Comparison of ENCODE assay signal across 1 cellular context in genomic region chr11:70111269-70112016, GRCh38.
TF ChIP-seq lines count a peak whose summit lies in the region.

No MANE protein-coding gene starts in this region.

TF ChIP-seq in K562, 482 proteins besides CTCF, POLR2A, EP300 and RAD21 (continued from another document and continues in another):
- 0 out of 2 replicates have a peak, but pooled peaks have one; percentile 19 for TF ChIP-seq ARID4B (CRISPR knock-in tag; IDR thresholded peaks at IDR 0.05)
- TF ChIP-seq SMARCA4 (IDR thresholded peaks at IDR 0.05): no peak
- TF ChIP-seq PHF8 (IDR thresholded peaks at IDR 0.05; ENCODE audit: borderline replicate concordance, low read length): peak; percentile 40; the same call in 1 of the 2 replicates
- TF ChIP-seq KDM4B (IDR thresholded peaks at IDR 0.05; ENCODE audit: borderline replicate concordance in 2 of 2, low read depth in 1 of 2): no peak
- TF ChIP-seq L3MBTL2 (IDR thresholded peaks at IDR 0.05): peak; percentile 53; the same call in 1 of the 2 replicates
- TF ChIP-seq THRA (IDR thresholded peaks at IDR 0.05): no peak
- no peak for TF ChIP-seq CHD7 (IDR thresholded peaks at IDR 0.05; ENCODE audit: low read depth, low read length)
- TF ChIP-seq MAFF (IDR thresholded peaks at IDR 0.05; ENCODE audit: low read length): no peak
- no peak for TF ChIP-seq SAFB2 (IDR thresholded peaks at IDR 0.05; ENCODE audit: borderline replicate concordance, low read depth, low read length, severe bottlenecking)
- no peak for TF ChIP-seq ZNF695 (CRISPR knock-in tag; IDR thresholded peaks at IDR 0.05)
- no peak for TF ChIP-seq TCF7L2 (IDR thresholded peaks at IDR 0.05; ENCODE audit: low read depth, low read length)
- no peak for TF ChIP-seq ILK (tag; IDR thresholded peaks at IDR 0.05; ENCODE audit: borderline replicate concordance, low read depth)
- no peak for TF ChIP-seq KLF13 (tag; IDR thresholded peaks at IDR 0.05; ENCODE audit: borderline replicate concordance, low read depth)
- TF ChIP-seq BRF2 (IDR thresholded peaks at IDR 0.05; ENCODE audit: borderline replicate concordance, insufficient read depth, insufficient read length): no peak
- TF ChIP-seq MECOM (CRISPR knock-in tag; IDR thresholded peaks at IDR 0.05): no peak
- no peak for TF ChIP-seq MCM2 (IDR thresholded peaks at IDR 0.05; ENCODE audit: low read depth)
- peak; percentile 47; the same call in 1 of the 2 replicates for TF ChIP-seq ATF3 (IDR thresholded peaks at IDR 0.05)
- no peak for TF ChIP-seq ATF3 (CRISPR knock-in tag; conservative IDR thresholded peaks at IDR 0.05)
- TF ChIP-seq HCFC1 (IDR thresholded peaks at IDR 0.05; ENCODE audit: low read depth, low read length): 0 out of 2 replicates have a peak, but pooled peaks have one; percentile 22
- TF ChIP-seq ZKSCAN1 (IDR thresholded peaks at IDR 0.05; ENCODE audit: low read depth, low read length): no peak
- TF ChIP-seq SMC3 (conservative IDR thresholded peaks at IDR 0.05; ENCODE audit: insufficient read depth, low read depth, low read length): no peak
- no peak for TF ChIP-seq E2F5 (CRISPR knock-in tag; IDR thresholded peaks at IDR 0.05)
- no peak for TF ChIP-seq TCF7 (IDR thresholded peaks at IDR 0.05; ENCODE audit: borderline replicate concordance)
- no peak for TF ChIP-seq ZNF778 (CRISPR knock-in tag; IDR thresholded peaks at IDR 0.05)
- no peak for TF ChIP-seq RBM22 (IDR thresholded peaks at IDR 0.05; ENCODE audit: low read depth, low read length, poor library complexity, severe bottlenecking)
- no peak for TF ChIP-seq MAFG (tag; conservative IDR thresholded peaks at IDR 0.05)
- TF ChIP-seq RNF2 (IDR thresholded peaks at IDR 0.05): peak; percentile 69; the same call in 1 of the 2 replicates
- peak; percentile 65; the same call in 1 of the 2 replicates for TF ChIP-seq CREB1 (IDR thresholded peaks at IDR 0.05)
- peak; percentile 76 for TF ChIP-seq CREB1 (CRISPR knock-in tag; IDR thresholded peaks at IDR 0.05)
- no peak for TF ChIP-seq BACH1 (tag; IDR thresholded peaks at IDR 0.05)
- TF ChIP-seq ATF7 (IDR thresholded peaks at IDR 0.05): peak; percentile 64; the same call in 1 of the 2 replicates
- TF ChIP-seq PBX2 (CRISPR knock-in tag; IDR thresholded peaks at IDR 0.05; ENCODE audit: low read depth): no peak
- TF ChIP-seq PBX2 (tag; conservative IDR thresholded peaks at IDR 0.05; ENCODE audit: low read depth): peak; percentile 87
- TF ChIP-seq ADNP (tag; IDR thresholded peaks at IDR 0.05): no peak
- TF ChIP-seq RBM17 (IDR thresholded peaks at IDR 0.05; ENCODE audit: borderline replicate concordance, low read depth, low read length): no peak
- no peak for TF ChIP-seq RFX7 (CRISPR knock-in tag; IDR thresholded peaks at IDR 0.05)
